7 cellular contexts compared by ENCODE assay signal in genomic region chr18:62637807-62638687, GRCh38.
DNase-seq lines count a peak whose midpoint lies in the region; ATAC-seq and TF ChIP-seq lines count a peak whose summit lies in the region.

No MANE protein-coding gene starts in this region.

- no peaks in the 10 kb centered on the region for H3K9me2 ChIP-seq in PC-9 (ENCODE audit: insufficient read depth)

- peaks cover 16% of the 10 kb centered on the region; the same call in 1 of the 2 replicates for H3F3A ChIP-seq in PC-9 (ENCODE audit: insufficient read depth, low read depth)

- CTCF ChIA-PET in PC-9 (lab: Charles Lee) = interaction anchor here (0.6 kb wide), 1 partner anchor 9 kb away, joined by 3 read pairs; no protein-coding TSS in a partner anchor

- POLR2A ChIA-PET in PC-9 (lab: Charles Lee; ENCODE audit: unreplicated experiment) = no interaction called here

- no TSS peak for BruUV-seq in PC-9 (replicated peaks; lab: Mats Ljungman, UMichigan)

- no peak overlapping the region for H3K27ac ChIP-seq in PC-9

- peak; percentile 70 for ATAC-seq in GM18498 (IDR thresholded peaks at IDR 0.05; ENCODE audit: unreplicated experiment)
- peak; percentile 69 for ATAC-seq in HG02678 (IDR thresholded peaks at IDR 0.05; ENCODE audit: unreplicated experiment)
- no peak for ATAC-seq in HG03378 (IDR thresholded peaks at IDR 0.05; ENCODE audit: unreplicated experiment)

- intact Hi-C loops in PC-9 (cut with micrococcal nuclease; ENCODE audit: unreplicated experiment) = no loop called here

- peak; percentile 64 for TF ChIP-seq CTCF in PC-9 (conservative IDR thresholded peaks at IDR 0.05)

- no peak overlapping the region for H3K4me2 ChIP-seq in PC-9

- no peaks in the 10 kb centered on the region for H3K79me2 ChIP-seq in PC-9 (ENCODE audit: low read depth)

- H3K36me3 ChIP-seq in PC-9 (ENCODE audit: low read depth) = no peaks in the 10 kb centered on the region

- H3K9me3 ChIP-seq in PC-9 (ENCODE audit: insufficient read depth, low read depth) = no peaks in the 10 kb centered on the region

- DNase-seq in PC-9 (peak in 1 of 2 experiments; percentile 2), iPS-NIHi11 (ENCODE audit: low spot score) (peak; percentile 75)
- DNase-seq in activated T-cell treated with anti-CD3 and anti-CD28 coated beads, Interleukin-2, amount 50 U/mL, for 48 hours = peak; percentile 63 to 73
- DNase-seq in stimulated activated CD8-positive, alpha-beta memory T cell treated with anti-CD3 and anti-CD28 coated beads, Interleukin-15, amount 100 ng/mL, for 48 hours (ENCODE audit: low read depth in 2 of 2) = peak; percentile 32 to 43

- H3K4me1 ChIP-seq in PC-9 (replicated peaks; ENCODE audit: insufficient read depth) = peaks cover 17% of the 10 kb centered on the region

- H2AFZ ChIP-seq in PC-9 = no peak overlapping the region

- H3K27me3 ChIP-seq in PC-9 (ENCODE audit: insufficient read depth, low read depth) = no peaks in the 10 kb centered on the region

- no peak overlapping the region for H3K4me3 ChIP-seq in PC-9

- H4K20me1 ChIP-seq in PC-9 (ENCODE audit: insufficient read depth) = no peaks in the 10 kb centered on the region
